Comparison of ENCODE assay signal across 34 cellular contexts in the genomic region with DNA sequence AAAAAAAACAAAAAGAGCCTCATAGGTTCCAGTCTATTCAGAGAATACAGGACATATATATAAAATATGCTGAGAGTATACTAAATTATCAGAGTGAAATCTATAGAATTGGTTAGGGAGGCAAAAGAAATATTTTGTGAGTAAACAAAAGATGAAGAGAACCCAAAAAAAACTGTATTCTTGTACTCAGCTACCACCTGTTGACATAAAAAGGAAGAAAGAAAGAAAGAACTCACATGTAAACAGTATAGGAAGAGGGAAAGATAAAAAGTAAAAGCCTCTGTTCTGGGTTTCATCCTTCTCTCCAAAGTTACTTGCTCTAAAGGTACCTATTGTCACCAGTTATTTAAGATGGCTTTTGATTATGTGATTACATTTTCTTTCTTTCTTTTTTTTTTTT. TPM values are rescaled to one million over a fixed set of nuclear protein-coding genes. Genes with fewer than 3 reads are reported as not detected.
DNase-seq lines count a peak whose midpoint lies in the region; TF ChIP-seq lines count a peak whose summit lies in the region.
"Had no signal": no experiment of that assay in that cellular context is flagged by ENCODE, and none has a peak within 500 bp of the region (broad histone marks: within the 10 kb centered on the region; RNA-seq: fewer than 3 reads in every experiment).

No MANE protein-coding gene starts in this region.

- CTCF ChIA-PET in activated naive CD4-positive, alpha-beta T cell treated with anti-CD3 and anti-CD28 coated beads, Interleukin-2, amount 10 ng/mL, durations not matched to agents 7 days and 5 days (lab: Charles Lee), result interaction anchor here (0.6 to 4.7 kb wide), 7 partner anchors 11 to 73 kb away, joined by 3 to 41 read pairs (median 4); partner anchors contain the start of genes BNIPL, C1orf56, CDC42SE1 and MLLT11
- CTCF ChIA-PET in HEK293 (lab: Yijun Ruan, JAX), result interaction anchor here (0.6 to 1.6 kb wide), 2 partner anchors 33 to 39 kb away, joined by 3 to 4 read pairs; no protein-coding TSS in a partner anchor

- H3K27me3 ChIP-seq in neutrophil (no peaks in the 10 kb centered on the region), ascending aorta (no peaks in the 10 kb centered on the region)
- H3K27me3 ChIP-seq: BE2C; BLaER1; BLaER1 treated with 17β-estradiol and CSF1 and Interleukin-3, amounts not matched to agents 10 nM and 100 nM had no signal

- no peak overlapping the region for H3K4me3 ChIP-seq in HEK293 (ENCODE audit: low read depth, low read length)
- no peak overlapping the region for H3K4me3 ChIP-seq in neutrophil (ENCODE audit: low read depth in 1 of 2, low read length in 1 of 2)
- H3K4me3 ChIP-seq in ascending aorta, result no peak overlapping the region
- H3K4me3 ChIP-seq: A549; BLaER1; BLaER1 treated with 17β-estradiol and CSF1 and Interleukin-3, amounts not matched to agents 10 nM and 100 nM had no signal

- H3K4me3 Mint-ChIP-seq in activated naive CD4-positive, alpha-beta T cell treated with anti-CD3 and anti-CD28 coated beads, Interleukin-2, amount 10 ng/mL, durations not matched to agents 7 days and 5 days, result no peak overlapping the region
- H3K4me3 Mint-ChIP-seq in endothelial cell (ENCODE audit: unreplicated experiment), result peak overlapping the region; percentile 62
- H3K4me3 Mint-ChIP-seq: B cell; CD14-positive monocyte; CD4-positive, alpha-beta memory T cell; CD4-positive, alpha-beta T cell; CD4-positive, CD25-positive, alpha-beta regulatory T cell; CD8-positive, alpha-beta memory T cell; CD8-positive, alpha-beta T cell had no signal

- H3K9me3 Mint-ChIP-seq in activated naive CD4-positive, alpha-beta T cell treated with anti-CD3 and anti-CD28 coated beads, Interleukin-2, amount 10 ng/mL, durations not matched to agents 7 days and 5 days, result no peaks in the 10 kb centered on the region
- no peaks in the 10 kb centered on the region for H3K9me3 Mint-ChIP-seq in endothelial cell (ENCODE audit: unreplicated experiment)
- H3K9me3 Mint-ChIP-seq: CD14-positive monocyte; CD4-positive, alpha-beta memory T cell; CD4-positive, alpha-beta T cell; CD4-positive, CD25-positive, alpha-beta regulatory T cell; CD8-positive, alpha-beta memory T cell; CD8-positive, alpha-beta T cell had no signal

- POLR2A ChIA-PET in HEK293 (lab: Yijun Ruan, JAX), result interaction anchor here (1.0 kb wide), 1 partner anchor 21 kb away, joined by 3 read pairs; the partner anchor contains the start of gene C1orf56

- H3K27ac ChIP-seq in HEK293 (ENCODE audit: extremely low read depth, low read depth, low read length) (no peak overlapping the region), neutrophil (peak overlapping the region; percentile 29), ascending aorta (no peak overlapping the region)
- H3K27ac ChIP-seq: 22Rv1; A549; BLaER1; BLaER1 treated with 17β-estradiol and CSF1 and Interleukin-3, amounts not matched to agents 10 nM and 100 nM; C4-2B had no signal

- TF ChIP-seq CTCF in HEK293 (tag by site-specific recombination; IDR thresholded peaks at IDR 0.05) (no peak), endothelial cell (IDR thresholded peaks at IDR 0.05; ENCODE audit: unreplicated experiment) (no peak), neutrophil (IDR thresholded peaks at IDR 0.05) (no peak), ascending aorta (IDR thresholded peaks at IDR 0.05) (no peak)

- DNase-seq in activated naive CD4-positive, alpha-beta T cell treated with anti-CD3 and anti-CD28 coated beads, Interleukin-2, amount 10 ng/mL, durations not matched to agents 7 days and 5 days, result no peak
- no peak for DNase-seq in activated naive CD4-positive, alpha-beta T cell treated with Interleukin-2 at 50 U/mL for 16 hours
- DNase-seq in endothelial cell (ENCODE audit: low spot score) (no peak), DMS 273 treated with DMSO at 0.1 percent for 48 hours (lab: John Stamatoyannopoulos, UW) (no peak), ascending aorta (ENCODE audit: low spot score in 2 of 2) (no peak), islet precursor cell (no peak)
- DNase-seq: 8988T; ACHN; AML-193; BE2C; C1 segment of cervical spinal cord; Caco-2; Calu3; CD4-positive, alpha-beta memory T cell; CD4-positive, alpha-beta T cell; CD4-positive, CD25-positive, alpha-beta regulatory T cell; CD8-positive, alpha-beta memory T cell; CD8-positive, alpha-beta T cell; COR-L47; DMS153; DMS53; DMS79; DMS79 treated with DMSO at 0.1 percent for 48 hours; DND-41; EL had no signal

- intact Hi-C loops in ascending aorta (cut with DNase I), result loop anchor here (5.0 kb wide), 1 partner anchor 46 kb away; the partner anchor contains the start of gene GABPB2

- peaks cover 6% of the 10 kb centered on the region for H3K4me1 Mint-ChIP-seq in activated naive CD4-positive, alpha-beta T cell treated with anti-CD3 and anti-CD28 coated beads, Interleukin-2, amount 10 ng/mL, durations not matched to agents 7 days and 5 days
- H3K4me1 Mint-ChIP-seq in endothelial cell (ENCODE audit: unreplicated experiment), result peaks cover 8% of the 10 kb centered on the region

- H3K27me3 Mint-ChIP-seq in activated naive CD4-positive, alpha-beta T cell treated with anti-CD3 and anti-CD28 coated beads, Interleukin-2, amount 10 ng/mL, durations not matched to agents 7 days and 5 days, result no peaks in the 10 kb centered on the region
- no peaks in the 10 kb centered on the region for H3K27me3 Mint-ChIP-seq in endothelial cell (ENCODE audit: unreplicated experiment)
- H3K27me3 Mint-ChIP-seq: B cell; CD4-positive, alpha-beta memory T cell; CD4-positive, alpha-beta T cell; CD4-positive, CD25-positive, alpha-beta regulatory T cell; CD8-positive, alpha-beta memory T cell had no signal

- H3K36me3 ChIP-seq in HEK293 (ENCODE audit: control insufficient read depth in 2 of 2, insufficient read depth in 1 of 2, low read length in 2 of 2) (peaks cover 54 to 69% of the 10 kb centered on the region in 2 experiments), neutrophil (peaks cover 49% of the 10 kb centered on the region), ascending aorta (peaks cover 47 to 58% of the 10 kb centered on the region in 2 donors)

- no peaks in the 10 kb centered on the region for H3K4me1 ChIP-seq in HEK293 (ENCODE audit: control insufficient read depth, insufficient read depth, low read length)
- H3K4me1 ChIP-seq in neutrophil (ENCODE audit: control insufficient read depth in 1 of 2, insufficient read depth in 1 of 2, low read depth in 1 of 2, low read length in 1 of 2), result peaks cover 8 to 9% of the 10 kb centered on the region in 2 experiments
- H3K4me1 ChIP-seq in ascending aorta, result no peaks in the 10 kb centered on the region
- H3K4me1 ChIP-seq: A549, BE2C, BLaER1, Caco-2 had no signal

- H3K9me3 ChIP-seq in HEK293 (ENCODE audit: control insufficient read depth, insufficient read depth, low read depth, low read length) (no peaks in the 10 kb centered on the region), neutrophil (no peaks in the 10 kb centered on the region), ascending aorta (no peaks in the 10 kb centered on the region)
- H3K9me3 ChIP-seq: A549; BE2C; BLaER1; BLaER1 treated with 17β-estradiol and CSF1 and Interleukin-3, amounts not matched to agents 10 nM and 100 nM; Caco-2 had no signal

- H3K36me3 Mint-ChIP-seq in activated naive CD4-positive, alpha-beta T cell treated with anti-CD3 and anti-CD28 coated beads, Interleukin-2, amount 10 ng/mL, durations not matched to agents 7 days and 5 days, result peaks cover 30% of the 10 kb centered on the region
- H3K36me3 Mint-ChIP-seq in endothelial cell (ENCODE audit: low read depth, unreplicated experiment), result peaks cover 23% of the 10 kb centered on the region

- H3K27ac Mint-ChIP-seq in activated naive CD4-positive, alpha-beta T cell treated with anti-CD3 and anti-CD28 coated beads, Interleukin-2, amount 10 ng/mL, durations not matched to agents 7 days and 5 days, result peak overlapping the region; percentile 26
- H3K27ac Mint-ChIP-seq in endothelial cell (ENCODE audit: unreplicated experiment), result no peak overlapping the region
- H3K27ac Mint-ChIP-seq: B cell; CD4-positive, alpha-beta T cell; CD8-positive, alpha-beta T cell had no signal

TF ChIP-seq in HEK293, 187 proteins besides CTCF, POLR2A, EP300 and RAD21:
- TF ChIP-seq ZFP41 (tag by site-specific recombination; IDR thresholded peaks at IDR 0.05; ENCODE audit: borderline replicate concordance) (no peak), ZNF335 (tag by site-specific recombination; conservative IDR thresholded peaks at IDR 0.05) (no peak), ZNF792 (tag by site-specific recombination; IDR thresholded peaks at IDR 0.05) (no peak), SCRT1 (tag by site-specific recombination; IDR thresholded peaks at IDR 0.05; ENCODE audit: borderline replicate concordance) (peak; percentile 50; the same call in 1 of the 2 replicates), SCRT2 (tag by site-specific recombination; IDR thresholded peaks at IDR 0.05) (peak; percentile 66; the same call in 1 of the 2 replicates), ZSCAN30 (tag by site-specific recombination; IDR thresholded peaks at IDR 0.05) (no peak), ZBTB1 (tag by site-specific recombination; IDR thresholded peaks at IDR 0.05) (no peak), BCL11B (tag by site-specific recombination; IDR thresholded peaks at IDR 0.05; ENCODE audit: low read depth) (no peak), ZBTB7A (tag by site-specific recombination; IDR thresholded peaks at IDR 0.05; ENCODE audit: low read depth) (no peak), ZNF239 (tag by site-specific recombination; IDR thresholded peaks at IDR 0.05) (no peak), MYNN (tag by site-specific recombination; IDR thresholded peaks at IDR 0.05; ENCODE audit: borderline replicate concordance) (no peak)
- TF ChIP-seq, protein P1, sequence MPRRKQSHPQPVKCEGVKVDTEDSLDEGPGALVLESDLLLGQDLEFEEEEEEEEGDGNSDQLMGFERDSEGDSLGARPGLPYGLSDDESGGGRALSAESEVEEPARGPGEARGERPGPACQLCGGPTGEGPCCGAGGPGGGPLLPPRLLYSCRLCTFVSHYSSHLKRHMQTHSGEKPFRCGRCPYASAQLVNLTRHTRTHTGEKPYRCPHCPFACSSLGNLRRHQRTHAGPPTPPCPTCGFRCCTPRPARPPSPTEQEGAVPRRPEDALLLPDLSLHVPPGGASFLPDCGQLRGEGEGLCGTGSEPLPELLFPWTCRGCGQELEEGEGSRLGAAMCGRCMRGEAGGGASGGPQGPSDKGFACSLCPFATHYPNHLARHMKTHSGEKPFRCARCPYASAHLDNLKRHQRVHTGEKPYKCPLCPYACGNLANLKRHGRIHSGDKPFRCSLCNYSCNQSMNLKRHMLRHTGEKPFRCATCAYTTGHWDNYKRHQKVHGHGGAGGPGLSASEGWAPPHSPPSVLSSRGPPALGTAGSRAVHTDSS (tag by site-specific recombination; IDR thresholded peaks at IDR 0.05), result no peak
TF ChIP-seq in HEK293: peak in this region for 2.

RNA-seq across cellular contexts. Expression of gene BNIPL, which starts 9.9 kb away (rescaled TPM):
- total RNA-seq in endothelial cell (ENCODE audit: unreplicated experiment) (1.5 TPM), ascending aorta (not detected)

RNA-seq across cellular contexts. Expression of gene PRUNE1, which starts 18.2 kb away (rescaled TPM):
- total RNA-seq in endothelial cell (ENCODE audit: unreplicated experiment), result 16.7 TPM
- total RNA-seq in ascending aorta, result 36.5 TPM

RNA-seq across cellular contexts. Expression of gene MINDY1, which starts 19.8 kb away (rescaled TPM):
- total RNA-seq in endothelial cell (ENCODE audit: unreplicated experiment) (11.2 TPM), ascending aorta (9.7 TPM)

RNA-seq across cellular contexts. Expression of gene C1orf56, which starts 21.1 kb away (rescaled TPM):
- total RNA-seq in endothelial cell (ENCODE audit: unreplicated experiment), result 1.0 TPM
- total RNA-seq in ascending aorta, result 11.4 TPM

RNA-seq across cellular contexts. Expression of gene CDC42SE1, which starts 33.0 kb away (rescaled TPM):
- total RNA-seq in endothelial cell (ENCODE audit: unreplicated experiment), result 180 TPM
- total RNA-seq in ascending aorta, result 42.4 TPM
